ENCODE assay signal across 36 cellular contexts in the genomic region with DNA sequence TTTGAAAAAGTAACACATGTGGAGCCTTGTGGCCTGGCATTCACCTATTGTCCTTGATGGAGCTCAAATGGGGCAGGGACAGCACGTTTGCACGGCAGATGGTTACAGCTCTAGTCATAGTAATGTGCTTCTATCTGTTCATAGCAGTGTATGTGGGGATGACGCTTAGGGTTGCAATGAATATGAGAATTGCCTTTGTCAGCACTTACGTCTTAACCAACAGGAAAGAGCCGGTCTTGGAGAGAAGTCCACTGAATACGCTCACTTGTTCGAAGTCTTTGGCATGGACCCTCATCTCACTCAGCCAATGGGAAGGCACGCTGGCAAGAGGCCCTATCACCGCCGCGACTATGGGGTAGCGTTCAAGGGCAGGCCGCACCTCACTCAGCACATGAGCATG. TPM values are rescaled to one million over a fixed set of nuclear protein-coding genes. Genes with fewer than 3 reads are reported as not detected.
"Had no signal": no experiment of that assay in that cellular context is flagged by ENCODE, and none has a peak within 500 bp of the region (broad histone marks: within the 10 kb centered on the region; RNA-seq: fewer than 3 reads in every experiment).

No MANE protein-coding gene starts in this region.

- H3K4me1 ChIP-seq: gastrocnemius medialis, pancreas, stomach, tibial artery had no signal

- H2AFZ ChIP-seq: hepatocyte had no signal

- H3K27ac Mint-ChIP-seq: nephron progenitor cell, type B pancreatic cell had no signal

- DNase-seq: dorsolateral prefrontal cortex; effector CD4-positive, alpha-beta T cell; foreskin fibroblast; gastrocnemius medialis; kidney; mesenchymal stem cell; midbrain; naive thymus-derived CD4-positive, alpha-beta T cell; nephron progenitor cell; pancreas; stimulated activated CD4-positive, alpha-beta T cell treated with anti-CD3 and anti-CD28 coated beads, Interleukin-12 subunit alpha, Interleukin-12 subunit beta, amount 100 ng/mL, for 4 hours; stimulated activated CD4-positive, alpha-beta T cell treated with anti-CD3 and anti-CD28 coated beads, Interleukin-1b, Interleukin-23, amount 100 ng/mL, for 48 hours; stimulated activated CD4-positive, alpha-beta T cell treated with anti-CD3 and anti-CD28 coated beads, Interleukin-4, amount 100 ng/mL, for 1 hour; stimulated activated CD8-positive, alpha-beta memory T cell treated with anti-CD3 and anti-CD28 coated beads, Interleukin-4, amount 100 ng/mL, for 48 hours; stimulated activated naive CD4-positive, alpha-beta T cell treated with Interleukin-2 at 50 U/mL for 16 hours; stomach; tibial artery had no signal

- H3K27ac ChIP-seq: dorsolateral prefrontal cortex, epithelial cell of prostate, gastrocnemius medialis, hepatocyte, neutrophil, pancreas, stomach, tibial artery had no signal

- FAIRE-seq: colon, kidney, pancreas had no signal

- H3K27me3 ChIP-seq: dorsolateral prefrontal cortex, gastrocnemius medialis, hepatocyte, neutrophil, pancreas, stomach, tibial artery had no signal

- H3K4me2 ChIP-seq: hepatocyte, smooth muscle cell had no signal

- H3K4me1 Mint-ChIP-seq: nephron progenitor cell had no signal

- H3K4me3 ChIP-seq: dorsolateral prefrontal cortex, hepatocyte, pancreas, smooth muscle cell, stomach, tibial artery had no signal

- H3K9me3 ChIP-seq: pancreas had no signal

- H3K27me3 Mint-ChIP-seq: naive thymus-derived CD4-positive, alpha-beta T cell; type B pancreatic cell had no signal

- ATAC-seq: esophagus mucosa; gastrocnemius medialis; left lobe of liver; naive thymus-derived CD4-positive, alpha-beta T cell; pancreas; sciatic nerve had no signal

- H3K4me3 Mint-ChIP-seq: nephron progenitor cell, type B pancreatic cell had no signal

RNA-seq across cellular contexts. Expression of a gene that starts 18.9 kb away (rescaled TPM):
- total RNA-seq: cerebellum, esophagus mucosa, kidney, left lobe of liver, lower leg skin, lung microvascular endothelial cell, mucosa of gallbladder, omental fat pad, pancreas, posterior vena cava, sciatic nerve, subcutaneous adipose tissue, urinary bladder had no signal
- polyA plus RNA-seq: naive thymus-derived CD4-positive, alpha-beta T cell had no signal

RNA-seq across cellular contexts. Expression of a gene that starts 33.1 kb away (rescaled TPM):
- total RNA-seq: cerebellum; dorsolateral prefrontal cortex; esophagus mucosa; gastrocnemius medialis; glomerular endothelial cell; hepatocyte; kidney; left lobe of liver; lower leg skin; lung microvascular endothelial cell; mucosa of gallbladder; naive thymus-derived CD4-positive, alpha-beta T cell; omental fat pad; pancreas; posterior vena cava; sciatic nerve; smooth muscle cell; stomach; subcutaneous adipose tissue; temporal lobe; urinary bladder had no signal
- polyA plus RNA-seq: hepatocyte; naive thymus-derived CD4-positive, alpha-beta T cell; pancreas; smooth muscle cell; stomach; urinary bladder had no signal

RNA-seq across cellular contexts. Expression of a gene that starts 44.3 kb away (rescaled TPM):
- total RNA-seq: cerebellum; dorsolateral prefrontal cortex; esophagus mucosa; gastrocnemius medialis; glomerular endothelial cell; hepatocyte; kidney; left lobe of liver; lower leg skin; lung microvascular endothelial cell; mucosa of gallbladder; naive thymus-derived CD4-positive, alpha-beta T cell; omental fat pad; pancreas; posterior vena cava; sciatic nerve; smooth muscle cell; stomach; subcutaneous adipose tissue; temporal lobe; urinary bladder had no signal
- polyA plus RNA-seq: hepatocyte; naive thymus-derived CD4-positive, alpha-beta T cell; pancreas; smooth muscle cell; stomach; urinary bladder had no signal

RNA-seq across cellular contexts. Expression of a gene that starts 52.6 kb away (rescaled TPM):
- total RNA-seq: cerebellum; dorsolateral prefrontal cortex; esophagus mucosa; gastrocnemius medialis; glomerular endothelial cell; hepatocyte; kidney; left lobe of liver; lower leg skin; lung microvascular endothelial cell; mucosa of gallbladder; naive thymus-derived CD4-positive, alpha-beta T cell; omental fat pad; pancreas; posterior vena cava; sciatic nerve; smooth muscle cell; stomach; subcutaneous adipose tissue; temporal lobe; urinary bladder had no signal
- polyA plus RNA-seq: hepatocyte; naive thymus-derived CD4-positive, alpha-beta T cell; pancreas; smooth muscle cell; stomach; urinary bladder had no signal
